In the genomic region with DNA sequence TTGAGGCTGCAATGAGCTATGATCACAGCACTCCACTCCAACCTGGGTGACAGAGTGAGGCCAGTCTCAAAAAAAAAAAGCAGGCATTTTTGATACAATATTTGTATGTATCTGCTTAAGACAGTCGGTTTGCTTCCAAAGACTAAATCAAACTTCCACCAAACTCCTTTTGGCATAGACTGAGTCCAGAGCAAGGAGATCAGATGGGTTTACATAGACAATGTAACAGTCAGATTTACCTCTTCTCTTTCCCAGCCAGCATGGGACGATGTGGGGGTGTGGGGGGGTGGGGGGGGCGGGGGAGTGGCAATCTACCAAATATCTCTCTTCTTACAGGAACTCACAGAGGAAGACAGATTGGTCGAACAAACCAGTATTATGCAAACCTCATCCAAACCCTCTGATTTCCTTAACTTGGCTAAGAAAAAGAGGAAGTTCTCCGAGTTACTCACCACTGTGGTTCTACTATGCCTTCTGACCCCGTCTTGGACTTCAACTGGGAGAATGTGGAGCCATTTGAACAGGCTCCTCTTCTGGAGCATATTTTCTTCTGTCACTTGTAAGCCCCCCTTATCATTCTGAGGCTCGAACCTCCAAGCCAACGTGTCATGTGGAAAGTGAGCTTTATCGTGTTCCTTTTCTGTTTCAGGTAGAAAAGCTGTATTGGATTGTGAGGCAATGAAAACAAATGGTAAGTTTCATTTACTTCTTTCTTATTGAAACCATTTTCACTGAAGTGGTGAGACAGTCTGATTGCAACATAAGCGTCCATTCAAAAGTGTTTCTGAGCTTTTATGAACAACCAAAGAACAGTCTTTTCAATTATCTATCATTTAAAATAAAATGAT, we compare ENCODE assay signal across 1 cellular context.
TF ChIP-seq lines count a peak whose summit lies in the region.

MILR1 (plus strand) TSS at position 451 of the 848 bp plus-strand sequence; CDS start at position 505, 54 bp downstream.

TF ChIP-seq in K562, 482 proteins besides CTCF, POLR2A, EP300 and RAD21 (continued from another document):
- TF ChIP-seq, protein P1, sequence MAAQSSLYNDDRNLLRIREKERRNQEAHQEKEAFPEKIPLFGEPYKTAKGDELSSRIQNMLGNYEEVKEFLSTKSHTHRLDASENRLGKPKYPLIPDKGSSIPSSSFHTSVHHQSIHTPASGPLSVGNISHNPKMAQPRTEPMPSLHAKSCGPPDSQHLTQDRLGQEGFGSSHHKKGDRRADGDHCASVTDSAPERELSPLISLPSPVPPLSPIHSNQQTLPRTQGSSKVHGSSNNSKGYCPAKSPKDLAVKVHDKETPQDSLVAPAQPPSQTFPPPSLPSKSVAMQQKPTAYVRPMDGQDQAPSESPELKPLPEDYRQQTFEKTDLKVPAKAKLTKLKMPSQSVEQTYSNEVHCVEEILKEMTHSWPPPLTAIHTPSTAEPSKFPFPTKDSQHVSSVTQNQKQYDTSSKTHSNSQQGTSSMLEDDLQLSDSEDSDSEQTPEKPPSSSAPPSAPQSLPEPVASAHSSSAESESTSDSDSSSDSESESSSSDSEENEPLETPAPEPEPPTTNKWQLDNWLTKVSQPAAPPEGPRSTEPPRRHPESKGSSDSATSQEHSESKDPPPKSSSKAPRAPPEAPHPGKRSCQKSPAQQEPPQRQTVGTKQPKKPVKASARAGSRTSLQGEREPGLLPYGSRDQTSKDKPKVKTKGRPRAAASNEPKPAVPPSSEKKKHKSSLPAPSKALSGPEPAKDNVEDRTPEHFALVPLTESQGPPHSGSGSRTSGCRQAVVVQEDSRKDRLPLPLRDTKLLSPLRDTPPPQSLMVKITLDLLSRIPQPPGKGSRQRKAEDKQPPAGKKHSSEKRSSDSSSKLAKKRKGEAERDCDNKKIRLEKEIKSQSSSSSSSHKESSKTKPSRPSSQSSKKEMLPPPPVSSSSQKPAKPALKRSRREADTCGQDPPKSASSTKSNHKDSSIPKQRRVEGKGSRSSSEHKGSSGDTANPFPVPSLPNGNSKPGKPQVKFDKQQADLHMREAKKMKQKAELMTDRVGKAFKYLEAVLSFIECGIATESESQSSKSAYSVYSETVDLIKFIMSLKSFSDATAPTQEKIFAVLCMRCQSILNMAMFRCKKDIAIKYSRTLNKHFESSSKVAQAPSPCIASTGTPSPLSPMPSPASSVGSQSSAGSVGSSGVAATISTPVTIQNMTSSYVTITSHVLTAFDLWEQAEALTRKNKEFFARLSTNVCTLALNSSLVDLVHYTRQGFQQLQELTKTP (IDR thresholded peaks at IDR 0.05; ENCODE audit: low read depth in 1 of 2, partially characterized antibody in 2 of 2): peak in 1 of 2 experiments; percentile 57
- TF ChIP-seq ARID1B (IDR thresholded peaks at IDR 0.05) (peak; percentile 80), ZKSCAN8 (CRISPR knock-in tag; IDR thresholded peaks at IDR 0.05) (no peak), ELF2 (CRISPR knock-in tag; IDR thresholded peaks at IDR 0.05) (no peak), BMI1 (IDR thresholded peaks at IDR 0.05; ENCODE audit: low read length) (no peak), EP400 (IDR thresholded peaks at IDR 0.05) (peak; percentile 55), TEAD4 (IDR thresholded peaks at IDR 0.05; ENCODE audit: low read length) (peak; percentile 55), TEAD4 (CRISPR knock-in tag; IDR thresholded peaks at IDR 0.05; ENCODE audit: borderline replicate concordance) (no peak), SPI1 (IDR thresholded peaks at IDR 0.05; ENCODE audit: borderline replicate concordance, low read depth, low read length) (peak; percentile 96), PHF8 (IDR thresholded peaks at IDR 0.05; ENCODE audit: borderline replicate concordance, low read length) (peak; percentile 39; the same call in 1 of the 2 replicates), PML (IDR thresholded peaks at IDR 0.05; ENCODE audit: low read length) (peak; percentile 39; the same call in 1 of the 2 replicates), LEF1 (IDR thresholded peaks at IDR 0.05) (peak; percentile 67; the same call in 1 of the 2 replicates), GATA2 (CRISPR knock-in tag; IDR thresholded peaks at IDR 0.05) (no peak), CEBPG (CRISPR knock-in tag; IDR thresholded peaks at IDR 0.05) (peak; percentile 79; the same call in 1 of the 2 replicates), CEBPG (tag; conservative IDR thresholded peaks at IDR 0.05 in 1 of 2, IDR thresholded peaks at IDR 0.05 in 1 of 2) (peak; percentile 86 to 91), CGGBP1 (CRISPR knock-in tag; IDR thresholded peaks at IDR 0.05) (no peak), RBM17 (IDR thresholded peaks at IDR 0.05; ENCODE audit: borderline replicate concordance, low read depth, low read length) (no peak), SMARCE1 (IDR thresholded peaks at IDR 0.05) (peak; percentile 92), MTA2 (IDR thresholded peaks at IDR 0.05; ENCODE audit: low read depth) (no peak)
- TF ChIP-seq, protein P2, sequence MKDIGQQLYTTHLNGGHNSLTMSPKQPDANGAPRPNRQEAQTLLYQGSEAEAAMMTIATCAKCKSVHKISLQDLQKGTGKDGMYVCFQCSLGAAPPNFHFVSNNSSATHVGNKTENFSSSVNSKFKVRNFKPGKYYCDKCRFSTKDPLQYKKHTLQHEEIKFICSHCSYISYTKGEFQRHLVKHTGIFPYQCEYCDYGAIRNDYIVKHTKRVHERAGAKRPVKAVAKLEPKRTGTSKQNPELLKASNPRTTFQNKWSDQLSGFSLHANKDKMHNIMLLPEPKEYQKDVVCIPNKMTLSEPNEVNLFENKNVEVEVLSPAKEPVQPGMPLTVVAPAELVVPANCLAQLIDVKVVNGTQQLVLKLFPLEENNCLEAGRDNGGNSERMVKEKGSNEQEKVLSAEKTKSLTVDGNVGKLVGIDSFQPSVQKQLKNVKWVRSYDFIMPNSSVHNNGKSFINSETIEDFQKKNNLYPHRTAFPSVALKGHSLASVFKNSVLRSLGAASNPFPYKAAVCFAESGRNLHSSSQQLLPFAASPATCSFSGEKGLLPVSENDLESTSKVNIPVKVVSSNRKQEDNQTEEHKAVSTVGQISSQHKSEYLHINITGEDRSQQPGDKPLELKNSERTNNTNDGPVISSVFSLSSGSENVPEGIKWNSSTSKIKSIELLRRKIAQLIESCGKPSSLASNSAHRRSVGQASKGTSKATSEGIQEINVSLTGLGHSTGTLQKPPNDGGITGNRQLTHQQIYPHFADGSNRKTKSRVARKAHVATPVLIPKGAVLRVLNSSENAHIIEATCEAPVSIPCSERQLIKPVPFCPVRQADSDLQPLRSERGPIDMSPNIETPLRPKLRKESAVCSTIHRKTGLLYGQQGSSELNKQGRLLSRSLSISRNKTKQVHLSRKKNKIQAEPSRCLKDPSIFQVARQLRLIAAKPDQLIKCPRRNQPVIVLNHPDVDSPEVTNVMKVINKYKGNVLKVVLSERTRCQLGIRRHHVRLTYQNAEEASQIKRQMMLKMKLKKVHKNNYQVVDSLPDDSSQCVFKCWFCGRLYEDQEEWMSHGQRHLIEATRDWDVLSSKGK (CRISPR knock-in tag; IDR thresholded peaks at IDR 0.05): no peak
- TF ChIP-seq, protein P3, sequence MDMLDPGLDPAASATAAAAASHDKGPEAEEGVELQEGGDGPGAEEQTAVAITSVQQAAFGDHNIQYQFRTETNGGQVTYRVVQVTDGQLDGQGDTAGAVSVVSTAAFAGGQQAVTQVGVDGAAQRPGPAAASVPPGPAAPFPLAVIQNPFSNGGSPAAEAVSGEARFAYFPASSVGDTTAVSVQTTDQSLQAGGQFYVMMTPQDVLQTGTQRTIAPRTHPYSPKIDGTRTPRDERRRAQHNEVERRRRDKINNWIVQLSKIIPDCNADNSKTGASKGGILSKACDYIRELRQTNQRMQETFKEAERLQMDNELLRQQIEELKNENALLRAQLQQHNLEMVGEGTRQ (CRISPR knock-in tag; IDR thresholded peaks at IDR 0.05): no peak
- TF ChIP-seq, protein P4, sequence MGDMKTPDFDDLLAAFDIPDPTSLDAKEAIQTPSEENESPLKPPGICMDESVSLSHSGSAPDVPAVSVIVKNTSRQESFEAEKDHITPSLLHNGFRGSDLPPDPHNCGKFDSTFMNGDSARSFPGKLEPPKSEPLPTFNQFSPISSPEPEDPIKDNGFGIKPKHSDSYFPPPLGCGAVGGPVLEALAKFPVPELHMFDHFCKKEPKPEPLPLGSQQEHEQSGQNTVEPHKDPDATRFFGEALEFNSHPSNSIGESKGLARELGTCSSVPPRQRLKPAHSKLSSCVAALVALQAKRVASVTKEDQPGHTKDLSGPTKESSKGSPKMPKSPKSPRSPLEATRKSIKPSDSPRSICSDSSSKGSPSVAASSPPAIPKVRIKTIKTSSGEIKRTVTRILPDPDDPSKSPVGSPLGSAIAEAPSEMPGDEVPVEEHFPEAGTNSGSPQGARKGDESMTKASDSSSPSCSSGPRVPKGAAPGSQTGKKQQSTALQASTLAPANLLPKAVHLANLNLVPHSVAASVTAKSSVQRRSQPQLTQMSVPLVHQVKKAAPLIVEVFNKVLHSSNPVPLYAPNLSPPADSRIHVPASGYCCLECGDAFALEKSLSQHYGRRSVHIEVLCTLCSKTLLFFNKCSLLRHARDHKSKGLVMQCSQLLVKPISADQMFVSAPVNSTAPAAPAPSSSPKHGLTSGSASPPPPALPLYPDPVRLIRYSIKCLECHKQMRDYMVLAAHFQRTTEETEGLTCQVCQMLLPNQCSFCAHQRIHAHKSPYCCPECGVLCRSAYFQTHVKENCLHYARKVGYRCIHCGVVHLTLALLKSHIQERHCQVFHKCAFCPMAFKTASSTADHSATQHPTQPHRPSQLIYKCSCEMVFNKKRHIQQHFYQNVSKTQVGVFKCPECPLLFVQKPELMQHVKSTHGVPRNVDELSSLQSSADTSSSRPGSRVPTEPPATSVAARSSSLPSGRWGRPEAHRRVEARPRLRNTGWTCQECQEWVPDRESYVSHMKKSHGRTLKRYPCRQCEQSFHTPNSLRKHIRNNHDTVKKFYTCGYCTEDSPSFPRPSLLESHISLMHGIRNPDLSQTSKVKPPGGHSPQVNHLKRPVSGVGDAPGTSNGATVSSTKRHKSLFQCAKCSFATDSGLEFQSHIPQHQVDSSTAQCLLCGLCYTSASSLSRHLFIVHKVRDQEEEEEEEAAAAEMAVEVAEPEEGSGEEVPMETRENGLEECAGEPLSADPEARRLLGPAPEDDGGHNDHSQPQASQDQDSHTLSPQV (IDR thresholded peaks at IDR 0.05): peak; percentile 50; the same call in 1 of the 2 replicates
- TF ChIP-seq, protein P5, sequence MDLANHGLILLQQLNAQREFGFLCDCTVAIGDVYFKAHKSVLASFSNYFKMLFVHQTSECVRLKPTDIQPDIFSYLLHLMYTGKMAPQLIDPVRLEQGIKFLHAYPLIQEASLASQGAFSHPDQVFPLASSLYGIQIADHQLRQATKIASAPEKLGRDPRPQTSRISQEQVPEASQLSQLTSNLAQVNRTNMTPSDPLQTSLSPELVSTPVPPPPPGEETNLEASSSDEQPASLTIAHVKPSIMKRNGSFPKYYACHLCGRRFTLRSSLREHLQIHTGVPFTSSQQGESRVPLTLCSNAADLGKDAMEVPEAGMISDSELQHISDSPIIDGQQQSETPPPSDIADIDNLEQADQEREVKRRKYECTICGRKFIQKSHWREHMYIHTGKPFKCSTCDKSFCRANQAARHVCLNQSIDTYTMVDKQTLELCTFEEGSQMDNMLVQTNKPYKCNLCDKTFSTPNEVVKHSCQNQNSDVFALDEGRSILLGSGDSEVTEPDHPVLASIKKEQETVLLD (IDR thresholded peaks at IDR 0.05): no peak
TF ChIP-seq in K562: peak in this region for 87.
